18 cellular contexts compared by ENCODE assay signal in the genomic region with DNA sequence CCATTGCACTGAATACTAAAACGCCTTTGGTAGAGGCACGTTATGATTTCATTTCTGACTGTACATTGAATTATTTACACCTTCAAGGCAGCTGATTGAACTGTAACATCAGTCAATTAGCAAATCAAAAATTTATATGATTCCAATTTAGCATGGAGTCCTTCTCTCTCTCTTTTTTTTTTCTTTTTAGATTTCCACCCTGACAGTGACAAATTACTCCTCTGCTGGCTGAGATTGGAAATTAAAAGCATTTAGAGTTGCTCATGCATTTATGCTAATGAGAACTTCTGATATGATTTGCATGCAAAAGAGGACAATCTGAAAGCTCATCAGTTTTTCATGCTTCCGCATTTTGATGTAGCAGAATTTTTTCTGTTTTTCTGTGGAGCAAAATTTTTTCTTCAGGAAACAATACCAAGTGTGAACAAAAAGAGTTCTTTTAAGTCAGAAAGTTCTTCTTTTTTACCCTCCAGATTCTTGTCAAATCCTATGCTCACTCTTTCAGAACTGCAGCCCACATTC.
DNase-seq lines count a peak whose midpoint lies in the region; ATAC-seq, FAIRE-seq and TF ChIP-seq lines count a peak whose summit lies in the region.
"Had no signal": no experiment of that assay in that cellular context is flagged by ENCODE, and none has a peak within 500 bp of the region (broad histone marks: within the 10 kb centered on the region; RNA-seq: fewer than 3 reads in every experiment).

No MANE protein-coding gene starts in this region.

- BruUV-seq in A673 (replicated peaks; lab: Mats Ljungman, UMichigan) (no TSS peak), GM12878 (replicated peaks; lab: Mats Ljungman, UMichigan) (no TSS peak)

- H3K4me3 ChIP-seq in A673 (ENCODE audit: low read depth, low read length, poor library complexity, severe bottlenecking) (peak overlapping the region; percentile 7), GM12878 (no peak overlapping the region)
- no peak overlapping the region for H3K4me3 ChIP-seq in effector memory CD4-positive, alpha-beta T cell (ENCODE audit: insufficient read depth, low read depth, low read length, poor library complexity, severe bottlenecking)

- RAD21 ChIA-PET in GM12878 (lab: Charles Lee; ENCODE audit: unreplicated experiment) = no interaction called here

- TF ChIP-seq CTCF in A673 (conservative IDR thresholded peaks at IDR 0.05; ENCODE audit: low read depth, low read length) = no peak
- TF ChIP-seq CTCF in GM12878 (IDR thresholded peaks at IDR 0.05 in 2 of 3, conservative IDR thresholded peaks at IDR 0.05 in 1 of 3; ENCODE audit: control insufficient read depth in 2 of 3, extremely low read depth in 1 of 3, insufficient read depth in 1 of 3, low read depth in 3 of 3, low read length in 3 of 3) = no peak

- H3K4me2 ChIP-seq in GM12878 (ENCODE audit: control insufficient read depth, insufficient read depth) = no peak overlapping the region

- WGBS in GM12878 (ENCODE audit: insufficient coverage, insufficient replicate concordance, low lambda C conversion rate, missing lambda C conversion rate) = 61% methylated on average over 3 of the region's 3 CpGs

- TF ChIP-seq RAD21 in GM12878 (IDR thresholded peaks at IDR 0.05; ENCODE audit: insufficient read depth, low read depth, low read length) = no peak

- H3K27me3 ChIP-seq in A673 (replicated peaks; ENCODE audit: insufficient read depth, low read depth, low read length, poor library complexity) (no peaks in the 10 kb centered on the region), GM12878 (replicated peaks in 1 of 2; ENCODE audit: control insufficient read depth in 2 of 2, insufficient read depth in 2 of 2, low read length in 1 of 2) (no peaks in the 10 kb centered on the region)
- no peaks in the 10 kb centered on the region for H3K27me3 ChIP-seq in effector memory CD4-positive, alpha-beta T cell (replicated peaks; ENCODE audit: control insufficient read depth, insufficient read depth, low read length, poor library complexity, severe bottlenecking)
- H3K27me3 ChIP-seq: BE2C had no signal

- peak overlapping the region; percentile 56 for H3K27ac ChIP-seq in A673 (ENCODE audit: low read depth, low read length, poor library complexity, severe bottlenecking)
- no peak overlapping the region for H3K27ac ChIP-seq in GM12878 (ENCODE audit: control insufficient read depth, insufficient read depth)
- H3K27ac ChIP-seq in effector memory CD4-positive, alpha-beta T cell (ENCODE audit: insufficient read depth, low read length, poor library complexity, severe bottlenecking) = no peak overlapping the region
- H3K27ac ChIP-seq: C4-2B had no signal

- H3K9ac ChIP-seq in GM12878 (ENCODE audit: control insufficient read depth, insufficient read depth, low read length) = no peak overlapping the region

- no peaks in the 10 kb centered on the region for H3K79me2 ChIP-seq in GM12878 (ENCODE audit: control insufficient read depth, insufficient read depth, low read length)

- H3K4me1 ChIP-seq in A673 (ENCODE audit: insufficient read depth, low read length, poor library complexity, severe bottlenecking) (peaks cover 14% of the 10 kb centered on the region), GM12878 (ENCODE audit: control insufficient read depth, insufficient read depth, low read length) (no peaks in the 10 kb centered on the region)
- no peaks in the 10 kb centered on the region for H3K4me1 ChIP-seq in effector memory CD4-positive, alpha-beta T cell (ENCODE audit: control insufficient read depth, insufficient read depth, low read length, poor library complexity, severe bottlenecking)
- H3K4me1 ChIP-seq: BE2C had no signal

- no peak for FAIRE-seq in GM12878 (lab: Jason Lieb, UNC)
- FAIRE-seq: D721Med, GM12892, GM18507 had no signal

- no peaks in the 10 kb centered on the region for H4K20me1 ChIP-seq in GM12878 (ENCODE audit: control insufficient read depth, insufficient read depth)

- H3K9me3 ChIP-seq in A673 (ENCODE audit: low read depth, low read length, poor library complexity, severe bottlenecking) = no peaks in the 10 kb centered on the region
- H3K9me3 ChIP-seq in GM12878 (replicated peaks; ENCODE audit: control insufficient read depth, insufficient read depth, low read length) = no peaks in the 10 kb centered on the region
- H3K9me3 ChIP-seq in effector memory CD4-positive, alpha-beta T cell (ENCODE audit: control insufficient read depth, low read length) = no peaks in the 10 kb centered on the region
- H3K9me3 ChIP-seq: BE2C, Caco-2 had no signal

- ATAC-seq in GM12878 = no peak
- no peak for ATAC-seq in HG02884 (IDR thresholded peaks at IDR 0.05; ENCODE audit: unreplicated experiment)
- ATAC-seq in HG03095 (IDR thresholded peaks at IDR 0.05; ENCODE audit: unreplicated experiment) = no peak
- ATAC-seq: HCT116 had no signal

- no peaks in the 10 kb centered on the region for H3K36me3 ChIP-seq in A673 (ENCODE audit: insufficient read depth, low read length, poor library complexity, severe bottlenecking)
- H3K36me3 ChIP-seq in GM12878 (ENCODE audit: control insufficient read depth in 2 of 2, insufficient read depth in 2 of 2, low read length in 1 of 2) = no peaks in the 10 kb centered on the region
- H3K36me3 ChIP-seq in effector memory CD4-positive, alpha-beta T cell (ENCODE audit: control insufficient read depth, insufficient read depth, low read length) = no peaks in the 10 kb centered on the region
- H3K36me3 ChIP-seq: BE2C had no signal

- no peak for TF ChIP-seq EP300 in GM12878 (IDR thresholded peaks at IDR 0.05; ENCODE audit: borderline replicate concordance in 1 of 2, control insufficient read depth in 1 of 2, low read depth in 2 of 2, low read length in 2 of 2)

- CTCF ChIA-PET in A673 (lab: Charles Lee) (no interaction called here), GM12878 (lab: Yijun Ruan, JAX) (interaction anchor here (0.6 to 1.4 kb wide), 2 partner anchors 12 to 1032 kb away, joined by 3 to 4 read pairs; no protein-coding TSS in a partner anchor)

- SMC1A ChIA-PET in GM12878 (lab: Charles Lee; ENCODE audit: uncharacterized antibody, unreplicated experiment) = no interaction called here

- in situ Hi-C loops in GM12878 (cut with MboI) = no loop called here

- no peak overlapping the region for H2AFZ ChIP-seq in GM12878 (ENCODE audit: control insufficient read depth, low read depth, low read length)

- POLR2A ChIA-PET in A673 (lab: Charles Lee; ENCODE audit: low non-redundant PET) = no interaction called here
- POLR2A ChIA-PET in GM12878 (lab: Charles Lee) = no interaction called here

- intact Hi-C loops in A673 (cut with micrococcal nuclease; ENCODE audit: unreplicated experiment) (no loop called here), GM12878 (cut with micrococcal nuclease; ENCODE audit: unreplicated experiment) (no loop called here)

- TF ChIP-seq POLR2A in GM12878 (IDR thresholded peaks at IDR 0.05; ENCODE audit: low read depth, low read length) = no peak

- peak; percentile 27 for DNase-seq in A673 (ENCODE audit: low spot score)
- peak; percentile 2 for DNase-seq in M059J (ENCODE audit: low read depth)
- DNase-seq in GM12878 (ENCODE audit: low read depth, low spot score) = no peak
- DNase-seq in putamen (ENCODE audit: low spot score) = peak; percentile 25
- no peak for DNase-seq in effector memory CD4-positive, alpha-beta T cell
- DNase-seq: 8988T; BE2C; Caco-2; CD4-positive, alpha-beta T cell; GOT3; H7 had no signal

TF ChIP-seq in GM12878, 131 proteins besides CTCF, POLR2A, EP300 and RAD21:
- TF ChIP-seq, protein P1, sequence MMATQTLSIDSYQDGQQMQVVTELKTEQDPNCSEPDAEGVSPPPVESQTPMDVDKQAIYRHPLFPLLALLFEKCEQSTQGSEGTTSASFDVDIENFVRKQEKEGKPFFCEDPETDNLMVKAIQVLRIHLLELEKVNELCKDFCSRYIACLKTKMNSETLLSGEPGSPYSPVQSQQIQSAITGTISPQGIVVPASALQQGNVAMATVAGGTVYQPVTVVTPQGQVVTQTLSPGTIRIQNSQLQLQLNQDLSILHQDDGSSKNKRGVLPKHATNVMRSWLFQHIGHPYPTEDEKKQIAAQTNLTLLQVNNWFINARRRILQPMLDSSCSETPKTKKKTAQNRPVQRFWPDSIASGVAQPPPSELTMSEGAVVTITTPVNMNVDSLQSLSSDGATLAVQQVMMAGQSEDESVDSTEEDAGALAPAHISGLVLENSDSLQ (IDR thresholded peaks at IDR 0.05) = peak; percentile 63; the same call in 1 of the 2 replicates
- TF ChIP-seq BHLHE40 (IDR thresholded peaks at IDR 0.05; ENCODE audit: borderline replicate concordance in 1 of 2, low read depth in 2 of 2, low read length in 1 of 2) (no peak), ZNF24 (IDR thresholded peaks at IDR 0.05) (no peak), MEF2B (IDR thresholded peaks at IDR 0.05; ENCODE audit: partially characterized antibody, poor library complexity, severe bottlenecking) (no peak)
- TF ChIP-seq, protein P2, sequence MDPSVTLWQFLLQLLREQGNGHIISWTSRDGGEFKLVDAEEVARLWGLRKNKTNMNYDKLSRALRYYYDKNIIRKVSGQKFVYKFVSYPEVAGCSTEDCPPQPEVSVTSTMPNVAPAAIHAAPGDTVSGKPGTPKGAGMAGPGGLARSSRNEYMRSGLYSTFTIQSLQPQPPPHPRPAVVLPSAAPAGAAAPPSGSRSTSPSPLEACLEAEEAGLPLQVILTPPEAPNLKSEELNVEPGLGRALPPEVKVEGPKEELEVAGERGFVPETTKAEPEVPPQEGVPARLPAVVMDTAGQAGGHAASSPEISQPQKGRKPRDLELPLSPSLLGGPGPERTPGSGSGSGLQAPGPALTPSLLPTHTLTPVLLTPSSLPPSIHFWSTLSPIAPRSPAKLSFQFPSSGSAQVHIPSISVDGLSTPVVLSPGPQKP (IDR thresholded peaks at IDR 0.05; ENCODE audit: low read depth, low read length) = no peak

Comparison
In these comparisons a context has a peak if more than half of its experiments do, and no peak if none do; other contexts are left out.
1. DNase-seq: peak in A673 (single experiment), M059J (single experiment) and putamen (single experiment); none in GM12878 (single experiment) and effector memory CD4-positive, alpha-beta T cell (0 of 3).